ENCODE assay signal across 26 cellular contexts in the genomic region with DNA sequence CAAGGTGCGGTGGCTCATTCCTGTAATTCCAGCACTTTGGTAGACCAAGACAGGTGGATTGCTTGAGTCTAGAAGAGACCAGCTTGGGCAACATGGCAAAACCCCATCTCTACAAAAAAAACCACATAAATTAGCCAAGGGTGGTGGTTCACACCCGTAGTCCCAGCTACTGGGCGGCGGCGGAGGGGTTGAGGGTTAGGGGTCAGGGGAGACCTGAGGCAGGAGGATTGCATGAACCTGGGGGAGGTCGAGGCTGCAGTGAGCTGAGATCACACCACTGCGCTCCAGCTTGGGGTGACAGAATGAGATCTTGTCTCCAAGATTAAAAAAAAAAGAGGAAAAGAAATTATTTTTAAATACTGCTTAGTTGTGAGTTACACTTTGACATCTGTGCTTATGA. TPM values are rescaled to one million over a fixed set of nuclear protein-coding genes. Genes with fewer than 3 reads are reported as not detected.
"Had no signal": no experiment of that assay in that cellular context is flagged by ENCODE, and none has a peak within 500 bp of the region (broad histone marks: within the 10 kb centered on the region; RNA-seq: fewer than 3 reads in every experiment).

No MANE protein-coding gene starts in this region.

- H3K27me3 Mint-ChIP-seq: stimulated activated naive B cell treated with anti-CD40 and anti-IgM and Interleukin-4, amounts not matched to agents 10 μg/mL and 1 μg/mL and 100 μg/mL, for 72 hours; stimulated activated naive CD8-positive, alpha-beta T cell treated with anti-CD3 and anti-CD28 coated beads, Interleukin-15, Interleukin-2, amounts not matched to agents 100 ng/mL and 50 ng/mL, for 24 hours had no signal

- H3K36me3 Mint-ChIP-seq: natural killer cell had no signal

- H3K27ac ChIP-seq: neutrophil, pancreas, psoas muscle, right lobe of liver, thoracic aorta, thyroid gland, tibial nerve, upper lobe of left lung, vagina had no signal

- H3K27me3 ChIP-seq: neutrophil, pancreas, right lobe of liver, sigmoid colon, stomach, thyroid gland, tibial nerve, upper lobe of left lung, vagina had no signal

- H3K4me1 Mint-ChIP-seq: stimulated activated effector memory CD8-positive, alpha-beta T cell treated with anti-CD3 and anti-CD28 coated beads, Interleukin-12 subunit alpha, Interleukin-12 subunit beta, amount 100 ng/mL, for 72 hours had no signal

- H3K9me3 ChIP-seq: neutrophil, pancreas, psoas muscle, right lobe of liver, sigmoid colon, stomach, thoracic aorta, thyroid gland, tibial nerve, upper lobe of left lung, vagina had no signal

- H3K27ac Mint-ChIP-seq: stimulated activated effector memory CD8-positive, alpha-beta T cell treated with anti-CD3 and anti-CD28 coated beads, Interleukin-12 subunit alpha, Interleukin-12 subunit beta, amount 100 ng/mL, for 72 hours; stimulated activated naive B cell treated with anti-CD40 and anti-IgM and Interleukin-4, amounts not matched to agents 10 μg/mL and 1 μg/mL and 100 μg/mL, for 72 hours; stimulated activated naive CD8-positive, alpha-beta T cell treated with anti-CD3 and anti-CD28 coated beads, Interleukin-15, Interleukin-2, amounts not matched to agents 100 ng/mL and 50 ng/mL, for 24 hours had no signal

- DNase-seq: natural killer cell; nucleus accumbens; pancreas; psoas muscle; right cardiac atrium; right lobe of liver; sigmoid colon; small intestine; stimulated activated CD4-positive, alpha-beta T cell treated with anti-CD3 and anti-CD28 coated beads, Interleukin-15, amount 100 ng/mL, for 24 hours; stimulated activated CD4-positive, alpha-beta T cell treated with anti-CD3 and anti-CD28 coated beads, Interleukin-2, amount 100 ng/mL, for 24 hours; stimulated activated CD4-positive, alpha-beta T cell treated with anti-CD3 and anti-CD28 coated beads, Interleukin-2, amount 100 ng/mL, for 48 hours; stimulated activated CD4-positive, alpha-beta T cell treated with anti-CD3 and anti-CD28 coated beads, Interleukin-4, amount 100 ng/mL, for 24 hours; stimulated activated naive B cell treated with anti-CD40 and anti-IgM and Interleukin-4, amounts not matched to agents 10 μg/mL and 1 μg/mL and 100 μg/mL, for 72 hours; stimulated activated naive CD4-positive, alpha-beta T cell treated with Interleukin-2 at 50 U/mL for 16 hours; stomach; thyroid gland; trophoblast cell had no signal

- ATAC-seq: natural killer cell; pancreas; psoas muscle; right cardiac atrium; right lobe of liver; stimulated activated effector memory CD8-positive, alpha-beta T cell treated with anti-CD3 and anti-CD28 coated beads, Interleukin-12 subunit alpha, Interleukin-12 subunit beta, amount 100 ng/mL, for 72 hours; stimulated activated naive B cell treated with anti-CD40 and anti-IgM and Interleukin-4, amounts not matched to agents 10 μg/mL and 1 μg/mL and 100 μg/mL, for 72 hours had no signal

- H3K4me3 ChIP-seq: pancreas, psoas muscle, right lobe of liver, stomach, thoracic aorta, thyroid gland, tibial nerve, upper lobe of left lung, vagina had no signal

- H3K4me3 Mint-ChIP-seq: natural killer cell; neural crest cell; stimulated activated effector memory CD8-positive, alpha-beta T cell treated with anti-CD3 and anti-CD28 coated beads, Interleukin-12 subunit alpha, Interleukin-12 subunit beta, amount 100 ng/mL, for 72 hours; stimulated activated naive B cell treated with anti-CD40 and anti-IgM and Interleukin-4, amounts not matched to agents 10 μg/mL and 1 μg/mL and 100 μg/mL, for 72 hours; stimulated activated naive CD8-positive, alpha-beta T cell treated with anti-CD3 and anti-CD28 coated beads, Interleukin-15, Interleukin-2, amounts not matched to agents 100 ng/mL and 50 ng/mL, for 24 hours had no signal

- H3K36me3 ChIP-seq: neutrophil, pancreas, right lobe of liver, sigmoid colon, stomach, thoracic aorta, thyroid gland, tibial nerve, upper lobe of left lung, vagina had no signal

- H3K9me3 Mint-ChIP-seq: natural killer cell; nephron; neural crest cell; stimulated activated effector memory CD8-positive, alpha-beta T cell treated with anti-CD3 and anti-CD28 coated beads, Interleukin-12 subunit alpha, Interleukin-12 subunit beta, amount 100 ng/mL, for 72 hours; stimulated activated naive B cell treated with anti-CD40 and anti-IgM and Interleukin-4, amounts not matched to agents 10 μg/mL and 1 μg/mL and 100 μg/mL, for 72 hours; stimulated activated naive CD8-positive, alpha-beta T cell treated with anti-CD3 and anti-CD28 coated beads, Interleukin-15, Interleukin-2, amounts not matched to agents 100 ng/mL and 50 ng/mL, for 24 hours had no signal

RNA-seq across cellular contexts. Expression of gene HTR2B, which starts 1.3 kb away (rescaled TPM):
- total RNA-seq: natural killer cell, neural crest cell had no signal
